ENCODE assay signal across 8 cellular contexts in the genomic region with DNA sequence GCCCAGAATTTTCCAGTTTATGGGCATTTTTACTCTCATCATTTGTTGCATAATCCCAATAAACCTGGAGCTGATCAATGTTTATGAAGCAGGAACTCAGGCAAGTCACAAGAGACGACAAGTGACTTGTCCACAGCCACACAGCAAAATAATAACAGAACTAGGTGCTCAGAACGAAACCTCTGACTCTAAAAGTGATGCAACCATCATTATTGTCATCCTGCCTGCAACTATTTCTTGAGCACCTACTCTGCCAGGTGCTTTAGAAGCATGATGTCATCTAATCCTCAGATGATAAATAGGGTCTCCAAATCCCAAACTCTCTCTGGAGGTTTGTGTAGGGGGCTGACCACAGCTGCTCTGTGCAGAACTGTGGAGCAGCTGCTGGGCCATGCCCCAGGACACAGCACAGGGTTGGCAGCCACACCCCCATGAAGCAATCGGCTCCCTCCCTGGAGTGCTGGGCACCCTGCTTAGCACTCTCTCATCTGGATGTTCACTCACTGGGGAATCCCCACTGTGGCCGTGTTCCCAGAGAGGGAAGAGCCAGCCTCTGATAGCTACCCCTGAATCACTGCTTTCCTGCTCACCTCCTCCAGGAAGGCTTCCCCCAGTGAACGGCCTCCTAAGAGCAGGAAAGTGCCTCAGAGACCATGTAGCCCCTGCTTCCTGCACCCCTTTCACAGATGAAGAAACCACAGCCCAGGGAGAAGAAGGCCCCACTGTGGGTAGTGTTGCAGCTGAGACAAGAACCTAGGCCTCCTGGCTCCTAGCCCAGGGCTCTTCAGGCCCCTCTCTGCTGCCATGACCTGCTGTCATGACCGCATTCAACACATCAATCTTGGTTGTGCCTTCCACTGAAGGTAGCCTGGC. TPM values are rescaled to one million over a fixed set of nuclear protein-coding genes. Genes with fewer than 3 reads are reported as not detected.
A peak's percentile ranks its signal among the peaks of the same experiment; 100 is the strongest.
DNase-seq lines count a peak whose midpoint lies in the region; ATAC-seq and TF ChIP-seq lines count a peak whose summit lies in the region.

No MANE protein-coding gene starts in this region.

- H3K36me3 Mint-ChIP-seq in activated T-cell treated with anti-CD3 and anti-CD28 coated beads, Interleukin-2, amount 50 U/mL, for 4 hours (ENCODE audit: insufficient read depth), result no peaks in the 10 kb centered on the region
- H3K36me3 Mint-ChIP-seq in natural killer cell treated with Interleukin-12 subunit alpha and Interleukin-12 subunit beta and Interleukin-15 and Interleukin-18, amount 100 ng/mL, for 72 hours, result no peaks in the 10 kb centered on the region

- ATAC-seq in GM18505 (IDR thresholded peaks at IDR 0.05; ENCODE audit: unreplicated experiment), result peak; percentile 55
- peak; percentile 43 for ATAC-seq in HG02798 (IDR thresholded peaks at IDR 0.05; ENCODE audit: poor library complexity, unreplicated experiment)
- peak; percentile 59 to 67 for ATAC-seq in activated T-cell treated with anti-CD3 and anti-CD28 coated beads, Interleukin-2, amount 50 U/mL, for 4 hours
- ATAC-seq in natural killer cell treated with Interleukin-12 subunit alpha and Interleukin-12 subunit beta and Interleukin-15 and Interleukin-18, amount 100 ng/mL, for 72 hours, result peak; percentile 78 to 90
- no peak for ATAC-seq in HG02970 (IDR thresholded peaks at IDR 0.05; ENCODE audit: low FRiP score, unreplicated experiment)

- DNase-seq in activated T-cell treated with anti-CD3 and anti-CD28 coated beads, Interleukin-2, amount 50 U/mL, for 4 hours, result no peak
- DNase-seq in natural killer cell treated with Interleukin-12 subunit alpha and Interleukin-12 subunit beta and Interleukin-15 and Interleukin-18, amount 100 ng/mL, for 72 hours (ENCODE audit: low spot score), result peak; percentile 85
- DNase-seq in COR-L47 (lab: John Stamatoyannopoulos, UW) (no peak), epidermal melanocyte (ENCODE audit: insufficient read length, low spot score) (no peak), COLO829 (ENCODE audit: low spot score) (no peak)

- H3K4me3 Mint-ChIP-seq in activated T-cell treated with anti-CD3 and anti-CD28 coated beads, Interleukin-2, amount 50 U/mL, for 4 hours, result peak overlapping the region; percentile 81
- H3K4me3 Mint-ChIP-seq in natural killer cell treated with Interleukin-12 subunit alpha and Interleukin-12 subunit beta and Interleukin-15 and Interleukin-18, amount 100 ng/mL, for 72 hours, result peak overlapping the region; percentile 86

- no peaks in the 10 kb centered on the region for H3K27me3 Mint-ChIP-seq in activated T-cell treated with anti-CD3 and anti-CD28 coated beads, Interleukin-2, amount 50 U/mL, for 4 hours (ENCODE audit: low read depth)
- no peaks in the 10 kb centered on the region for H3K27me3 Mint-ChIP-seq in natural killer cell treated with Interleukin-12 subunit alpha and Interleukin-12 subunit beta and Interleukin-15 and Interleukin-18, amount 100 ng/mL, for 72 hours

- H3K9me3 Mint-ChIP-seq in activated T-cell treated with anti-CD3 and anti-CD28 coated beads, Interleukin-2, amount 50 U/mL, for 4 hours, result no peaks in the 10 kb centered on the region
- no peaks in the 10 kb centered on the region for H3K9me3 Mint-ChIP-seq in natural killer cell treated with Interleukin-12 subunit alpha and Interleukin-12 subunit beta and Interleukin-15 and Interleukin-18, amount 100 ng/mL, for 72 hours

- peak overlapping the region; percentile 91 to 96 for H3K27ac Mint-ChIP-seq in natural killer cell treated with Interleukin-12 subunit alpha and Interleukin-12 subunit beta and Interleukin-15 and Interleukin-18, amount 100 ng/mL, for 72 hours

- no peak for TF ChIP-seq POLR2A in GM18505 (IDR thresholded peaks at IDR 0.05; ENCODE audit: borderline replicate concordance, extremely low read depth, insufficient read depth, insufficient read length)

- H3K4me1 Mint-ChIP-seq in activated T-cell treated with anti-CD3 and anti-CD28 coated beads, Interleukin-2, amount 50 U/mL, for 4 hours (ENCODE audit: low read depth), result peaks cover 59% of the 10 kb centered on the region
- H3K4me1 Mint-ChIP-seq in natural killer cell treated with Interleukin-12 subunit alpha and Interleukin-12 subunit beta and Interleukin-15 and Interleukin-18, amount 100 ng/mL, for 72 hours (ENCODE audit: low read depth in 2 of 2), result peaks cover 67 to 71% of the 10 kb centered on the region in 2 donors

RNA-seq across cellular contexts. Expression of gene TTC22, which starts 2.1 kb away (rescaled TPM):
- 1 to 10 TPM; 1.9 to 2.8 (median 2.0) TPM for total RNA-seq in activated T-cell treated with anti-CD3 and anti-CD28 coated beads, Interleukin-2, amount 50 U/mL, for 4 hours
- 1 to 10 TPM; 1.5 to 2.1 TPM for total RNA-seq in natural killer cell treated with Interleukin-12 subunit alpha and Interleukin-12 subunit beta and Interleukin-15 and Interleukin-18, amount 100 ng/mL, for 72 hours

RNA-seq across cellular contexts. Expression of gene PARS2, which starts 34.7 kb away (rescaled TPM):
- total RNA-seq in activated T-cell treated with anti-CD3 and anti-CD28 coated beads, Interleukin-2, amount 50 U/mL, for 4 hours, result 1 to 10 TPM; 5.5 to 7.9 (median 6.1) TPM
- total RNA-seq in natural killer cell treated with Interleukin-12 subunit alpha and Interleukin-12 subunit beta and Interleukin-15 and Interleukin-18, amount 100 ng/mL, for 72 hours, result 1 to 10 TPM; 4.6 to 4.9 TPM
